8 cellular contexts compared by ENCODE assay signal in the genomic region with DNA sequence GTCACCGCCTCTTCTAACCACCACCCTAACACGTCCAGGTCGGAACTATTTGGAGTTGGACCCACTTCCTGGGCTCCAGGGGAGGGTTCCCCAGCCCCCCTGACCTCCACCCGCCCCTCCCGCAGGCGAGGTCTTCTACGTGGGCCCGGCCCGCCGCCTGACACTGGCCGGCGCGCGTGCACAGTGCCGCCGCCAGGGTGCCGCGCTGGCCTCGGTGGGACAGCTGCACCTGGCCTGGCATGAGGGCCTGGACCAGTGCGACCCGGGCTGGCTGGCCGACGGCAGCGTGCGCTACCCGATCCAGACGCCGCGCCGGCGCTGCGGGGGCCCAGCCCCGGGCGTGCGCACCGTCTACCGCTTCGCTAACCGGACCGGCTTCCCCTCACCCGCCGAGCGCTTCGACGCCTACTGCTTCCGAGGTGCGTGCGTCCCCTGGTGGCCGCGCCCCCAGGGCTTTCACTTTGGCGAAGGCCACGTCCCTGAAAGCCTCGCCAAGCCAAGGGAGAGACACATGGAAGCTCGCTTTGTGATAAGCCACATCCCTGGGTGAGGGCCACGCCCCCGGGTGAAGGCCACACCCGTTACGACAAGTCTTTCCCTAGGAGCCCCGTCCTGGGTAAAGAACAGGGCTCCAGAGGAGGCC. TPM values are rescaled to one million over a fixed set of nuclear protein-coding genes. Genes with fewer than 3 reads are reported as not detected.
A peak's percentile ranks its signal among the peaks of the same experiment; 100 is the strongest.
DNase-seq lines count a peak whose midpoint lies in the region; ATAC-seq and TF ChIP-seq lines count a peak whose summit lies in the region.

No MANE protein-coding gene starts in this region.

- peak overlapping the region; percentile 70 for H3K4me3 Mint-ChIP-seq in GM23338
- peak overlapping the region; percentile 55 for H3K4me3 Mint-ChIP-seq in activated CD8-positive, alpha-beta memory T cell treated with anti-CD3 and anti-CD28 coated beads, Interleukin-2, amount 10 ng/mL, durations not matched to agents 7 days and 5 days
- H3K4me3 Mint-ChIP-seq in naive thymus-derived CD4-positive, alpha-beta T cell: peak overlapping the region; percentile 45 to 85 (median 76)

- peaks cover 25% of the 10 kb centered on the region for H3K27me3 Mint-ChIP-seq in GM23338 (ENCODE audit: insufficient read depth, low read depth, poor library complexity)
- peaks cover 20% of the 10 kb centered on the region for H3K27me3 Mint-ChIP-seq in activated CD8-positive, alpha-beta memory T cell treated with anti-CD3 and anti-CD28 coated beads, Interleukin-2, amount 10 ng/mL, durations not matched to agents 7 days and 5 days
- H3K27me3 Mint-ChIP-seq in naive thymus-derived CD4-positive, alpha-beta T cell: peaks cover 0 to 20% (median 7%) of the 10 kb centered on the region in 5 donors

- peaks cover 3% of the 10 kb centered on the region for H3K4me1 Mint-ChIP-seq in GM23338
- H3K4me1 Mint-ChIP-seq in activated CD8-positive, alpha-beta memory T cell treated with anti-CD3 and anti-CD28 coated beads, Interleukin-2, amount 10 ng/mL, durations not matched to agents 7 days and 5 days: peaks cover 3% of the 10 kb centered on the region
- H3K4me1 Mint-ChIP-seq in naive thymus-derived CD4-positive, alpha-beta T cell: peaks cover 0 to 4% (median 2%) of the 10 kb centered on the region in 7 donors

- peak overlapping the region; percentile 95 for H2AFZ ChIP-seq in GM23338

- CTCF ChIA-PET in AG04449 (lab: Yijun Ruan, JAX): interaction anchor here (0.7 to 3.1 kb wide), 6 partner anchors 8 to 78 kb away, joined by 3 to 16 read pairs (median 8); no protein-coding TSS in a partner anchor
- CTCF ChIA-PET in activated CD8-positive, alpha-beta memory T cell treated with anti-CD3 and anti-CD28 coated beads, Interleukin-2, amount 10 ng/mL, durations not matched to agents 7 days and 5 days (lab: Charles Lee): interaction anchor here (0.6 to 1.9 kb wide), 11 partner anchors 11 to 265 kb away, joined by 3 to 15 read pairs (median 5); partner anchors contain the start of genes BORCS8, NR2C2AP and RFXANK
- CTCF ChIA-PET in naive thymus-derived CD4-positive, alpha-beta T cell (lab: Charles Lee): interaction anchor here (0.6 to 2.4 kb wide), 6 partner anchors 17 to 50 kb away, joined by 3 to 7 read pairs (median 4); partner anchors contain the start of gene BORCS8

- H3K4me2 ChIP-seq in GM23338: peak overlapping the region; percentile 88

- peak overlapping the region; percentile 33; the same call in 1 of the 2 replicates for H3K4me3 ChIP-seq in AG04449 (ENCODE audit: low read depth, low read length)
- peak overlapping the region; percentile 58 for H3K4me3 ChIP-seq in GM23338
- no peak overlapping the region for H3K4me3 ChIP-seq in epithelial cell of esophagus (ENCODE audit: low read length)
- peak overlapping the region; percentile 47 for H3K4me3 ChIP-seq in naive thymus-derived CD4-positive, alpha-beta T cell (ENCODE audit: low read length)

- H3K4me1 ChIP-seq in GM23338 (ENCODE audit: insufficient read depth): peaks cover 5% of the 10 kb centered on the region; the same call in 1 of the 2 replicates
- peaks cover 0 to 9% of the 10 kb centered on the region in 2 donors for H3K4me1 ChIP-seq in naive thymus-derived CD4-positive, alpha-beta T cell (ENCODE audit: control insufficient read depth in 2 of 2, insufficient read depth in 2 of 2, low read length in 2 of 2)

- intact Hi-C loops in naive thymus-derived CD4-positive, alpha-beta T cell (cut with micrococcal nuclease): loop anchor here (1.0 to 2.0 kb wide), 6 partner anchors 32 to 172 kb away; partner anchors contain the start of genes BORCS8 (in 1 of the 2), RFXANK (in 1 of the 2) and TMEM161A (in 1 of the 2)

- H3F3A ChIP-seq in GM23338 (replicated peaks; ENCODE audit: low read depth): peaks cover 12% of the 10 kb centered on the region

- peaks cover 3% of the 10 kb centered on the region; the same call in 2 of the 3 replicates for H3K9me3 Mint-ChIP-seq in GM23338
- H3K9me3 Mint-ChIP-seq in activated CD8-positive, alpha-beta memory T cell treated with anti-CD3 and anti-CD28 coated beads, Interleukin-2, amount 10 ng/mL, durations not matched to agents 7 days and 5 days (ENCODE audit: low read depth): no peaks in the 10 kb centered on the region
- no peaks in the 10 kb centered on the region for H3K9me3 Mint-ChIP-seq in naive thymus-derived CD4-positive, alpha-beta T cell

- H3K9me2 ChIP-seq in GM23338 (ENCODE audit: insufficient read depth): no peaks in the 10 kb centered on the region

- no peaks in the 10 kb centered on the region for H3K9me3 ChIP-seq in naive thymus-derived CD4-positive, alpha-beta T cell (ENCODE audit: control insufficient read depth in 2 of 3, low read length in 3 of 3)

- H4K20me1 ChIP-seq in GM23338 (replicated peaks; ENCODE audit: insufficient read depth): no peaks in the 10 kb centered on the region

- H3K79me2 ChIP-seq in GM23338 (replicated peaks; ENCODE audit: insufficient read depth): no peaks in the 10 kb centered on the region

- H3K27me3 ChIP-seq in GM23338 (ENCODE audit: insufficient read depth): peaks cover 15% of the 10 kb centered on the region
- no peaks in the 10 kb centered on the region for H3K27me3 ChIP-seq in naive thymus-derived CD4-positive, alpha-beta T cell (ENCODE audit: control insufficient read depth in 2 of 2, insufficient read depth in 2 of 2, low read length in 2 of 2)

- TF ChIP-seq CTCF in AG04449 (IDR thresholded peaks at IDR 0.05; ENCODE audit: insufficient read depth, low read length, missing control alignments) (peak; percentile 76), GM23338 (conservative IDR thresholded peaks at IDR 0.05; ENCODE audit: low read depth in 2 of 2) (peak; percentile 70 to 95), epithelial cell of esophagus (IDR thresholded peaks at IDR 0.05; ENCODE audit: insufficient read depth, low read depth, low read length, missing control alignments) (peak; percentile 47)

- no peak overlapping the region for H3K27ac ChIP-seq in GM23338 (ENCODE audit: low read depth)
- H3K27ac ChIP-seq in naive thymus-derived CD4-positive, alpha-beta T cell (ENCODE audit: low read depth, low read length): no peak overlapping the region

- ATAC-seq in GM23338 (peak; percentile 93), GM18873 (IDR thresholded peaks at IDR 0.05; ENCODE audit: low FRiP score, unreplicated experiment) (no peak)
- ATAC-seq in activated CD8-positive, alpha-beta memory T cell treated with anti-CD3 and anti-CD28 coated beads, Interleukin-2, amount 10 ng/mL, durations not matched to agents 7 days and 5 days: peak; percentile 96
- peak; percentile 94 for ATAC-seq in naive thymus-derived CD4-positive, alpha-beta T cell

- POLR2A ChIA-PET in AG04449 (lab: Yijun Ruan, JAX): no interaction called here
- POLR2A ChIA-PET in naive thymus-derived CD4-positive, alpha-beta T cell (lab: Charles Lee): interaction anchor here (1.8 kb wide), 1 partner anchor 32 kb away, joined by 4 read pairs; no protein-coding TSS in a partner anchor

- no peak overlapping the region for H3K27ac Mint-ChIP-seq in GM23338
- no peak overlapping the region for H3K27ac Mint-ChIP-seq in activated CD8-positive, alpha-beta memory T cell treated with anti-CD3 and anti-CD28 coated beads, Interleukin-2, amount 10 ng/mL, durations not matched to agents 7 days and 5 days
- peak overlapping the region in 1 of 9 donors; percentile 13 for H3K27ac Mint-ChIP-seq in naive thymus-derived CD4-positive, alpha-beta T cell

- DNase-seq in AG04449 (ENCODE audit: low read depth, low spot score): no peak
- DNase-seq in GM23338 (ENCODE audit: low spot score): peak; percentile 96
- DNase-seq in NCI-H526 treated with DMSO at 0.1 percent for 48 hours (lab: John Stamatoyannopoulos, UW): peak; percentile 42
- DNase-seq in activated CD8-positive, alpha-beta memory T cell treated with anti-CD3 and anti-CD28 coated beads, Interleukin-2, amount 10 ng/mL, durations not matched to agents 7 days and 5 days: peak; percentile 84
- peak; percentile 66 for DNase-seq in epithelial cell of esophagus (ENCODE audit: low read depth)
- DNase-seq in naive thymus-derived CD4-positive, alpha-beta T cell: peak; percentile 63 to 79 (median 75)
- DNase-seq in stimulated activated naive CD4-positive, alpha-beta T cell (lab: John Stamatoyannopoulos, UW): peak; percentile 55 to 78 (median 64)

- no peaks in the 10 kb centered on the region for H3K36me3 Mint-ChIP-seq in GM23338 (ENCODE audit: low read depth)
- no peaks in the 10 kb centered on the region for H3K36me3 Mint-ChIP-seq in activated CD8-positive, alpha-beta memory T cell treated with anti-CD3 and anti-CD28 coated beads, Interleukin-2, amount 10 ng/mL, durations not matched to agents 7 days and 5 days
- no peaks in the 10 kb centered on the region for H3K36me3 Mint-ChIP-seq in naive thymus-derived CD4-positive, alpha-beta T cell

- no peaks in the 10 kb centered on the region for H3K36me3 ChIP-seq in GM23338 (ENCODE audit: insufficient read depth)
- H3K36me3 ChIP-seq in naive thymus-derived CD4-positive, alpha-beta T cell (ENCODE audit: control insufficient read depth in 2 of 3, insufficient read depth in 3 of 3, low read length in 3 of 3): no peaks in the 10 kb centered on the region

RNA-seq across cellular contexts. Expression of gene NCAN, which starts 13.2 kb away (rescaled TPM):
- total RNA-seq in GM23338 (2014; rRNA removed; shearing (Covaris generic)): 8.0 and 9.4 TPM in 2 replicates
- 1.8 and 2.2 TPM in 2 replicates for polyA plus RNA-seq in GM23338 (2016; fragmentation: Nextera tagmentation; extraction: Ambion mirVana)
- under 1 TPM in 1 of 2 experiments, not detected in 1; 0.05 TPM for total RNA-seq in activated CD8-positive, alpha-beta memory T cell treated with anti-CD3 and anti-CD28 coated beads, Interleukin-2, amount 10 ng/mL, durations not matched to agents 7 days and 5 days
- total RNA-seq in naive thymus-derived CD4-positive, alpha-beta T cell: under 1 TPM in 2 of 5 experiments, not detected in 3; 0.05 to 0.08 TPM
- polyA plus RNA-seq in naive thymus-derived CD4-positive, alpha-beta T cell: not detected

RNA-seq across cellular contexts. Expression of gene NR2C2AP, which starts 21.8 kb away (rescaled TPM):
- total RNA-seq in GM23338 (2014; rRNA removed; shearing (Covaris generic)): 14.4 and 14.6 TPM in 2 replicates
- polyA plus RNA-seq in GM23338 (2016; fragmentation: Nextera tagmentation; extraction: Ambion mirVana): 25.7 and 27.6 TPM in 2 replicates
- total RNA-seq in activated CD8-positive, alpha-beta memory T cell treated with anti-CD3 and anti-CD28 coated beads, Interleukin-2, amount 10 ng/mL, durations not matched to agents 7 days and 5 days: 10 to 100 TPM; 32.8 to 33.0 TPM
- 10 to 100 TPM; 13.8 to 33.4 (median 28.7) TPM for total RNA-seq in naive thymus-derived CD4-positive, alpha-beta T cell
- 10 to 100 TPM; 25.7 to 37.7 TPM for polyA plus RNA-seq in naive thymus-derived CD4-positive, alpha-beta T cell

RNA-seq across cellular contexts. Expression of gene RFXANK, which starts 32.9 kb away (rescaled TPM):
- total RNA-seq in GM23338 (2014; rRNA removed; shearing (Covaris generic)): 54.3 and 58.1 TPM in 2 replicates
- 124 and 129 TPM in 2 replicates for polyA plus RNA-seq in GM23338 (2016; fragmentation: Nextera tagmentation; extraction: Ambion mirVana)
- total RNA-seq in activated CD8-positive, alpha-beta memory T cell treated with anti-CD3 and anti-CD28 coated beads, Interleukin-2, amount 10 ng/mL, durations not matched to agents 7 days and 5 days: 100 to 1,000 TPM; 110 to 121 TPM
- 100 to 1,000 TPM in 1 of 5 experiments, 10 to 100 TPM in 4; 60.8 to 114 (median 74.9) TPM for total RNA-seq in naive thymus-derived CD4-positive, alpha-beta T cell
- 10 to 100 TPM; 81.6 to 90.1 TPM for polyA plus RNA-seq in naive thymus-derived CD4-positive, alpha-beta T cell

RNA-seq across cellular contexts. Expression of gene BORCS8, which starts 33.0 kb away (rescaled TPM):
- 16.4 and 18.8 TPM in 2 replicates for total RNA-seq in GM23338 (2014; rRNA removed; shearing (Covaris generic))
- polyA plus RNA-seq in GM23338 (2016; fragmentation: Nextera tagmentation; extraction: Ambion mirVana): 13.8 and 15.1 TPM in 2 replicates
- total RNA-seq in activated CD8-positive, alpha-beta memory T cell treated with anti-CD3 and anti-CD28 coated beads, Interleukin-2, amount 10 ng/mL, durations not matched to agents 7 days and 5 days: 10 to 100 TPM; 33.1 to 34.8 TPM
- 10 to 100 TPM; 22.6 to 48.2 (median 42.7) TPM for total RNA-seq in naive thymus-derived CD4-positive, alpha-beta T cell
- polyA plus RNA-seq in naive thymus-derived CD4-positive, alpha-beta T cell: 10 to 100 TPM; 21.9 to 23.0 TPM

RNA-seq across cellular contexts. Expression of gene TM6SF2, which starts 48.1 kb away (rescaled TPM):
- 2.6 and 3.9 TPM in 2 replicates for total RNA-seq in GM23338 (2014; rRNA removed; shearing (Covaris generic))
- polyA plus RNA-seq in GM23338 (2016; fragmentation: Nextera tagmentation; extraction: Ambion mirVana): 4.2 and 4.4 TPM in 2 replicates
- total RNA-seq in activated CD8-positive, alpha-beta memory T cell treated with anti-CD3 and anti-CD28 coated beads, Interleukin-2, amount 10 ng/mL, durations not matched to agents 7 days and 5 days: not detected
- under 1 TPM in 1 of 5 experiments, not detected in 4; 0.81 TPM for total RNA-seq in naive thymus-derived CD4-positive, alpha-beta T cell
- not detected for polyA plus RNA-seq in naive thymus-derived CD4-positive, alpha-beta T cell
